ENCODE assay signal across 17 cellular contexts in the genomic region with DNA sequence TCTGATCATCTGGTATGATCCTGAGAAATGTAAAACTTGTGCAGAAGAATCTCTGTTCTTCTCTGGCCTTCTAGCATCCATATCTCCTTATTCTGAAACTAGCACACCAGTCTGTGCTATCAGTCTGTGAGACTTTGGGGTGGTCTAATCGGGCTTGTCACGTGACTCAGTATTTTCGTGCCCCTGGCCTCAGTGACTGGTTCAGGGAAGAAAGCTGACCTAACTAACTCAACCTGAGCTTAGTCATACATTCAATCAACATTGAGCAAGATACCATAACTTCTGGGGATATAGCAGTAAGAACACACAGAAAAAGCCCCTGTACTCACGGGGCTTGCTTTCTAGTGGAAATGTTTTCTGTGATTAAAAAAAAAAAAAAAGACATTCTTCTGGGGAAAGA.
DNase-seq lines count a peak whose midpoint lies in the region; ATAC-seq and TF ChIP-seq lines count a peak whose summit lies in the region.
"Had no signal": no experiment of that assay in that cellular context is flagged by ENCODE, and none has a peak within 500 bp of the region (broad histone marks: within the 10 kb centered on the region; RNA-seq: fewer than 3 reads in every experiment).

No MANE protein-coding gene starts in this region.

- TF ChIP-seq CTCF in HEK293 (tag by site-specific recombination; IDR thresholded peaks at IDR 0.05) (no peak), choroid plexus epithelial cell (conservative IDR thresholded peaks at IDR 0.05; ENCODE audit: low read depth, low read length) (no peak), tibial nerve (IDR thresholded peaks at IDR 0.05) (no peak)

- TF ChIP-seq EP300 in tibial nerve (IDR thresholded peaks at IDR 0.05): no peak

- 59 to 70% methylated on average over 4 of the region's 4 CpGs for WGBS in aorta, 2 donors
- 75 to 91% methylated on average over 4 of the region's 4 CpGs for WGBS in tibial nerve, 2 donors

- H3K9me3 Mint-ChIP-seq in naive thymus-derived CD8-positive, alpha-beta T cell: peaks cover 0 to 6% (median 0%) of the 10 kb centered on the region in 9 donors
- peaks cover 0 to 9% (median 4%) of the 10 kb centered on the region in 8 donors for H3K9me3 Mint-ChIP-seq in CD4-positive, alpha-beta memory T cell

- no peak for TF ChIP-seq POLR2A in tibial nerve (IDR thresholded peaks at IDR 0.05)

- H3K9me3 ChIP-seq in HEK293 (ENCODE audit: control insufficient read depth, insufficient read depth, low read depth, low read length) (no peaks in the 10 kb centered on the region), aorta (ENCODE audit: control insufficient read depth, low read length) (no peaks in the 10 kb centered on the region), tibial nerve (no peaks in the 10 kb centered on the region)
- peaks cover 0 to 4% of the 10 kb centered on the region in 2 donors for H3K9me3 ChIP-seq in CD4-positive, alpha-beta memory T cell (ENCODE audit: control insufficient read depth in 1 of 2, low read length in 2 of 2)

- no peak for ATAC-seq in naive thymus-derived CD8-positive, alpha-beta T cell
- no peak for ATAC-seq in aorta (ENCODE audit: low FRiP score)
- ATAC-seq: A549, Panc1 had no signal

- DNase-seq in AG20443 (ENCODE audit: low spot score) (peak; percentile 5), SK-N-DZ (ENCODE audit: low spot score) (peak; percentile 5), choroid plexus epithelial cell (ENCODE audit: low read depth) (peak; percentile 65), aorta (no peak), tibial nerve (ENCODE audit: low spot score in 2 of 2) (no peak)
- DNase-seq in naive thymus-derived CD8-positive, alpha-beta T cell: no peak
- no peak for DNase-seq in CD4-positive, alpha-beta memory T cell
- DNase-seq: Calu3, DMS79, GDM1, GM23248, NCI-H146, SHP77 had no signal

- CTCF ChIA-PET in HEK293 (lab: Yijun Ruan, JAX): interaction anchor here (0.6 kb wide), 1 partner anchor 97 kb away, joined by 3 read pairs; no protein-coding TSS in a partner anchor
- CTCF ChIA-PET in CD4-positive, alpha-beta memory T cell (lab: Charles Lee; ENCODE audit: partially characterized antibody): no interaction called here

- H3K27ac ChIP-seq in HEK293 (ENCODE audit: extremely low read depth, low read depth, low read length): no peak overlapping the region
- H3K27ac ChIP-seq in aorta (ENCODE audit: low read depth in 1 of 2, low read length in 2 of 2): no peak overlapping the region
- H3K27ac ChIP-seq in CD4-positive, alpha-beta memory T cell (ENCODE audit: low read depth, low read length): no peak overlapping the region
- H3K27ac ChIP-seq in tibial nerve: no peak overlapping the region
- H3K27ac ChIP-seq: A549, GM23248 had no signal

- H3K27ac Mint-ChIP-seq in naive thymus-derived CD8-positive, alpha-beta T cell: no peak overlapping the region
- H3K27ac Mint-ChIP-seq in CD4-positive, alpha-beta memory T cell: no peak overlapping the region
- H3K27ac Mint-ChIP-seq: IgD-negative memory B cell had no signal

- H3K27me3 Mint-ChIP-seq in naive thymus-derived CD8-positive, alpha-beta T cell: no peaks in the 10 kb centered on the region
- no peaks in the 10 kb centered on the region for H3K27me3 Mint-ChIP-seq in CD4-positive, alpha-beta memory T cell
- H3K27me3 Mint-ChIP-seq: IgD-negative memory B cell had no signal

- no peaks in the 10 kb centered on the region for H3K4me1 Mint-ChIP-seq in naive thymus-derived CD8-positive, alpha-beta T cell
- H3K4me1 Mint-ChIP-seq in CD4-positive, alpha-beta memory T cell: no peaks in the 10 kb centered on the region

- POLR2A ChIA-PET in HEK293 (lab: Yijun Ruan, JAX): interaction anchor here (0.7 kb wide), 1 partner anchor 10 kb away, joined by 3 read pairs; no protein-coding TSS in a partner anchor
- POLR2A ChIA-PET in naive thymus-derived CD8-positive, alpha-beta T cell (lab: Charles Lee): no interaction called here
- POLR2A ChIA-PET in CD4-positive, alpha-beta memory T cell (lab: Charles Lee; ENCODE audit: partially characterized antibody): no interaction called here

- H3K4me1 ChIP-seq in HEK293 (ENCODE audit: control insufficient read depth, insufficient read depth, low read length): no peaks in the 10 kb centered on the region
- no peaks in the 10 kb centered on the region for H3K4me1 ChIP-seq in aorta (ENCODE audit: control insufficient read depth in 1 of 2, insufficient read depth in 2 of 2, low read length in 2 of 2)
- no peaks in the 10 kb centered on the region for H3K4me1 ChIP-seq in CD4-positive, alpha-beta memory T cell (ENCODE audit: insufficient read depth, low read length)
- no peaks in the 10 kb centered on the region for H3K4me1 ChIP-seq in tibial nerve
- H3K4me1 ChIP-seq: A549 had no signal

- intact Hi-C loops in aorta (cut with DNase I): no loop called here
- intact Hi-C loops in CD4-positive, alpha-beta memory T cell (cut with micrococcal nuclease): no loop called here

- no peaks in the 10 kb centered on the region for H3K36me3 Mint-ChIP-seq in naive thymus-derived CD8-positive, alpha-beta T cell
- H3K36me3 Mint-ChIP-seq in CD4-positive, alpha-beta memory T cell: no peaks in the 10 kb centered on the region
- H3K36me3 Mint-ChIP-seq: IgD-negative memory B cell had no signal

- H3K27me3 ChIP-seq in aorta (ENCODE audit: control insufficient read depth in 1 of 2, insufficient read depth in 2 of 2, low read length in 1 of 2) (no peaks in the 10 kb centered on the region), tibial nerve (no peaks in the 10 kb centered on the region)
- no peaks in the 10 kb centered on the region for H3K27me3 ChIP-seq in CD4-positive, alpha-beta memory T cell (ENCODE audit: insufficient read depth, low read length)

- H3K36me3 ChIP-seq in HEK293 (ENCODE audit: control insufficient read depth in 2 of 2, insufficient read depth in 1 of 2, low read length in 2 of 2) (no peaks in the 10 kb centered on the region), aorta (ENCODE audit: control insufficient read depth in 1 of 2, insufficient read depth in 2 of 2, low read length in 1 of 2) (no peaks in the 10 kb centered on the region), tibial nerve (no peaks in the 10 kb centered on the region)
- no peaks in the 10 kb centered on the region for H3K36me3 ChIP-seq in CD4-positive, alpha-beta memory T cell (ENCODE audit: insufficient read depth, low read length)

- H3K4me3 ChIP-seq in HEK293 (ENCODE audit: low read depth, low read length): no peak overlapping the region
- H3K4me3 ChIP-seq in choroid plexus epithelial cell (ENCODE audit: low read depth, low read length): no peak overlapping the region
- no peak overlapping the region for H3K4me3 ChIP-seq in aorta (ENCODE audit: low read length in 2 of 2)
- no peak overlapping the region for H3K4me3 ChIP-seq in CD4-positive, alpha-beta memory T cell (ENCODE audit: low read length in 2 of 2)
- no peak overlapping the region for H3K4me3 ChIP-seq in tibial nerve
- H3K4me3 ChIP-seq: A549, GM23248 had no signal

- H3K4me3 Mint-ChIP-seq in naive thymus-derived CD8-positive, alpha-beta T cell: no peak overlapping the region
- H3K4me3 Mint-ChIP-seq in CD4-positive, alpha-beta memory T cell: no peak overlapping the region
- H3K4me3 Mint-ChIP-seq: IgD-negative memory B cell had no signal

TF ChIP-seq in HEK293, 187 proteins besides CTCF, POLR2A, EP300 and RAD21:
- TF ChIP-seq ZNF292 (tag by site-specific recombination; IDR thresholded peaks at IDR 0.05; ENCODE audit: borderline replicate concordance, low read depth) (no peak), WT1 (tag by site-specific recombination; IDR thresholded peaks at IDR 0.05) (0 out of 2 replicates have a peak, but pooled peaks have one; percentile 4)

Comparison
In these comparisons a context has a peak if more than half of its experiments do, and no peak if none do; other contexts are left out.
1. DNase-seq: peak in AG20443 (single experiment), SK-N-DZ (single experiment) and choroid plexus epithelial cell (single experiment); none in naive thymus-derived CD8-positive, alpha-beta T cell (0 of 10), aorta (0 of 2), CD4-positive, alpha-beta memory T cell (0 of 5) and tibial nerve (0 of 2).